Comparison of ENCODE assay signal across 14 cellular contexts in the genomic region with DNA sequence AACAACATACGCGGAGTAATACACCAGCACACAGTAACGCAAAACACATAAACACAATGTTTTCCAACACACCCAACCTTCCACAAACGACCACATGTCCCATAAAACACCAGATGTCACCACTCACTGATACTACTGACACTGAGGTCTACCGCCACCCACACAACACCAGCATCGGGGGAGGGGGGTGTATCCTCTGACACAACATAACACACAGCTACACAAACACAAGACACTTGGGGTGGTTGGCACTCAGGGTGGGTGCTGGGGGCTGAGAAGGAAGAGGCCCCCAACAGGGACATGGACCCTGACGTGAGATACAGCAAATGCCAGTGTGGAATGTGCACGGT. TPM values are rescaled to one million over a fixed set of nuclear protein-coding genes. Genes with fewer than 3 reads are reported as not detected.
DNase-seq lines count a peak whose midpoint lies in the region; ATAC-seq and TF ChIP-seq lines count a peak whose summit lies in the region.
"Had no signal": no experiment of that assay in that cellular context is flagged by ENCODE, and none has a peak within 500 bp of the region (broad histone marks: within the 10 kb centered on the region; RNA-seq: fewer than 3 reads in every experiment).

No MANE protein-coding gene starts in this region.

- H3K36me3 ChIP-seq in effector memory CD4-positive, alpha-beta T cell (ENCODE audit: control insufficient read depth, insufficient read depth, low read length) = no peaks in the 10 kb centered on the region
- H3K36me3 ChIP-seq in tibial nerve = no peaks in the 10 kb centered on the region
- H3K36me3 ChIP-seq: lower lobe of right lung had no signal

- TF ChIP-seq POLR2A in tibial nerve (IDR thresholded peaks at IDR 0.05) = no peak

- H3K4me1 Mint-ChIP-seq in natural killer cell treated with Interleukin-12 subunit alpha and Interleukin-12 subunit beta and Interleukin-15 and Interleukin-18, amount 100 ng/mL, for 72 hours (ENCODE audit: low read depth in 2 of 2) = peaks cover 51 to 72% of the 10 kb centered on the region in 2 donors
- H3K4me1 Mint-ChIP-seq in natural killer cell = peaks cover 0 to 23% of the 10 kb centered on the region in 2 donors
- peaks cover 70 to 74% (median 72%) of the 10 kb centered on the region in 3 donors for H3K4me1 Mint-ChIP-seq in T-cell

- intact Hi-C loops in natural killer cell (cut with micrococcal nuclease) = no loop called here

- H3K27me3 Mint-ChIP-seq in natural killer cell treated with Interleukin-12 subunit alpha and Interleukin-12 subunit beta and Interleukin-15 and Interleukin-18, amount 100 ng/mL, for 72 hours = peaks cover 0 to 30% of the 10 kb centered on the region in 2 donors
- H3K27me3 Mint-ChIP-seq in natural killer cell (ENCODE audit: low read depth in 2 of 2) (peaks cover 37 to 40% of the 10 kb centered on the region in 2 donors), T-cell (no peaks in the 10 kb centered on the region)

- no peak for TF ChIP-seq EP300 in tibial nerve (IDR thresholded peaks at IDR 0.05)

- DNase-seq in natural killer cell treated with Interleukin-12 subunit alpha and Interleukin-12 subunit beta and Interleukin-15 and Interleukin-18, amount 100 ng/mL, for 72 hours (ENCODE audit: low spot score) = no peak
- DNase-seq in natural killer cell (no peak), T-cell (no peak), tibial nerve (ENCODE audit: low spot score in 2 of 2) (no peak)
- no peak for DNase-seq in effector memory CD4-positive, alpha-beta T cell
- DNase-seq: AML-193, H9, lower lobe of right lung, NCI-H1417 treated with DMSO at 0.1 percent for 48 hours, NCI-H524 had no signal

- no peak overlapping the region for H3K4me3 ChIP-seq in effector memory CD4-positive, alpha-beta T cell (ENCODE audit: insufficient read depth, low read depth, low read length, poor library complexity, severe bottlenecking)
- H3K4me3 ChIP-seq in tibial nerve = peak overlapping the region in 1 of 4 donors; percentile 9
- H3K4me3 ChIP-seq: lower lobe of right lung had no signal

- no peaks in the 10 kb centered on the region for H3K9me3 ChIP-seq in effector memory CD4-positive, alpha-beta T cell (ENCODE audit: control insufficient read depth, low read length)
- no peaks in the 10 kb centered on the region for H3K9me3 ChIP-seq in tibial nerve
- H3K9me3 ChIP-seq: lower lobe of right lung had no signal

- 61 to 62% methylated on average over 8 of the region's 8 CpGs for WGBS in tibial nerve, 2 donors

- TF ChIP-seq CTCF in natural killer cell (IDR thresholded peaks at IDR 0.05) (no peak), tibial nerve (IDR thresholded peaks at IDR 0.05) (no peak)

- no peak for ATAC-seq in natural killer cell treated with Interleukin-12 subunit alpha and Interleukin-12 subunit beta and Interleukin-15 and Interleukin-18, amount 100 ng/mL, for 72 hours
- ATAC-seq in natural killer cell (no peak), T-cell (replicated peaks in 1 of 4) (no peak), GM19455 (IDR thresholded peaks at IDR 0.05; ENCODE audit: unreplicated experiment) (no peak), GM18519 (IDR thresholded peaks at IDR 0.05; ENCODE audit: low FRiP score, unreplicated experiment) (no peak), HG03108 (IDR thresholded peaks at IDR 0.05; ENCODE audit: unreplicated experiment) (no peak)

- H3K27ac ChIP-seq in effector memory CD4-positive, alpha-beta T cell (ENCODE audit: insufficient read depth, low read length, poor library complexity, severe bottlenecking) = peak overlapping the region; percentile 19
- H3K27ac ChIP-seq in tibial nerve = peak overlapping the region in 1 of 4 donors; percentile 78
- H3K27ac ChIP-seq: lower lobe of right lung had no signal

- peak overlapping the region; percentile 91 for H3K4me3 Mint-ChIP-seq in natural killer cell treated with Interleukin-12 subunit alpha and Interleukin-12 subunit beta and Interleukin-15 and Interleukin-18, amount 100 ng/mL, for 72 hours
- H3K4me3 Mint-ChIP-seq in natural killer cell (no peak overlapping the region), T-cell (peak overlapping the region; percentile 2 to 83 (median 82))

- no peaks in the 10 kb centered on the region for H3K36me3 Mint-ChIP-seq in natural killer cell treated with Interleukin-12 subunit alpha and Interleukin-12 subunit beta and Interleukin-15 and Interleukin-18, amount 100 ng/mL, for 72 hours
- H3K36me3 Mint-ChIP-seq in natural killer cell (no peaks in the 10 kb centered on the region), T-cell (no peaks in the 10 kb centered on the region)

- H3K9me3 Mint-ChIP-seq in natural killer cell treated with Interleukin-12 subunit alpha and Interleukin-12 subunit beta and Interleukin-15 and Interleukin-18, amount 100 ng/mL, for 72 hours = no peaks in the 10 kb centered on the region
- H3K9me3 Mint-ChIP-seq in natural killer cell (no peaks in the 10 kb centered on the region), T-cell (no peaks in the 10 kb centered on the region)
- H3K9me3 Mint-ChIP-seq: H9 had no signal

- peak overlapping the region; percentile 80 to 81 for H3K27ac Mint-ChIP-seq in natural killer cell treated with Interleukin-12 subunit alpha and Interleukin-12 subunit beta and Interleukin-15 and Interleukin-18, amount 100 ng/mL, for 72 hours
- no peak overlapping the region for H3K27ac Mint-ChIP-seq in natural killer cell
- H3K27ac Mint-ChIP-seq in T-cell = peak overlapping the region; percentile 85 to 95
- H3K27ac Mint-ChIP-seq: H9 had no signal

- POLR2A ChIA-PET in T-cell (lab: Charles Lee) = no interaction called here

- CTCF ChIA-PET in T-cell (lab: Charles Lee) = no interaction called here

- no peaks in the 10 kb centered on the region for H3K27me3 ChIP-seq in effector memory CD4-positive, alpha-beta T cell (replicated peaks; ENCODE audit: control insufficient read depth, insufficient read depth, low read length, poor library complexity, severe bottlenecking)
- no peaks in the 10 kb centered on the region for H3K27me3 ChIP-seq in tibial nerve

- peaks cover 59% of the 10 kb centered on the region for H3K4me1 ChIP-seq in effector memory CD4-positive, alpha-beta T cell (ENCODE audit: control insufficient read depth, insufficient read depth, low read length, poor library complexity, severe bottlenecking)
- H3K4me1 ChIP-seq in tibial nerve = peaks cover 0 to 37% (median 33%) of the 10 kb centered on the region in 4 donors

RNA-seq across cellular contexts. Expression of gene KCNN4, which starts 1.5 kb away (rescaled TPM):
- total RNA-seq in natural killer cell treated with Interleukin-12 subunit alpha and Interleukin-12 subunit beta and Interleukin-15 and Interleukin-18, amount 100 ng/mL, for 72 hours = 100 to 1,000 TPM in 1 of 2 donors, 10 to 100 TPM in 1; 99.4 to 107 TPM
- total RNA-seq in natural killer cell = 1 to 10 TPM in 2 of 3 donors, under 1 TPM in 1; 0.72 to 7.1 (median 1.4) TPM
- total RNA-seq in T-cell = 10 to 100 TPM; 21.9 to 90.1 (median 37.6) TPM
- total RNA-seq in tibial nerve = 10 to 100 TPM in 1 of 4 donors, 1 to 10 TPM in 3; 4.6 to 18.3 (median 6.8) TPM

RNA-seq across cellular contexts. Expression of gene LYPD5, which starts 20.0 kb away (rescaled TPM):
- under 1 TPM in 1 of 2 donors, not detected in 1; 0.29 TPM for total RNA-seq in natural killer cell treated with Interleukin-12 subunit alpha and Interleukin-12 subunit beta and Interleukin-15 and Interleukin-18, amount 100 ng/mL, for 72 hours
- total RNA-seq in natural killer cell (not detected), T-cell (under 1 TPM in 4 of 5 donors, not detected in 1; 0.20 to 0.70 (median 0.58) TPM), tibial nerve (1 to 10 TPM in 1 of 4 donors, under 1 TPM in 3; 0.39 to 2.1 (median 0.53) TPM)
- total RNA-seq: chondrocyte had no signal

RNA-seq across cellular contexts. Expression of gene SMG9, which starts 27.5 kb away (rescaled TPM):
- 100 to 1,000 TPM in 1 of 2 donors, 10 to 100 TPM in 1; 89.4 to 103 TPM for total RNA-seq in natural killer cell treated with Interleukin-12 subunit alpha and Interleukin-12 subunit beta and Interleukin-15 and Interleukin-18, amount 100 ng/mL, for 72 hours
- 10 to 100 TPM; 23.3 to 37.4 (median 28.3) TPM for total RNA-seq in natural killer cell
- total RNA-seq in T-cell = 10 to 100 TPM; 50.3 to 64.3 (median 56.8) TPM
- total RNA-seq in tibial nerve = 10 to 100 TPM; 14.6 to 49.8 (median 28.0) TPM

RNA-seq across cellular contexts. Expression of gene ZNF283, which starts 44.8 kb away (rescaled TPM):
- total RNA-seq in natural killer cell treated with Interleukin-12 subunit alpha and Interleukin-12 subunit beta and Interleukin-15 and Interleukin-18, amount 100 ng/mL, for 72 hours = 1 to 10 TPM; 7.2 to 8.3 TPM
- total RNA-seq in natural killer cell = 1 to 10 TPM; 4.1 to 8.0 (median 7.1) TPM
- 10 to 100 TPM in 3 of 5 donors, 1 to 10 TPM in 2; 5.4 to 19.0 (median 12.7) TPM for total RNA-seq in T-cell
- 10 to 100 TPM in 2 of 4 donors, 1 to 10 TPM in 2; 4.2 to 12.3 (median 10.4) TPM for total RNA-seq in tibial nerve

Comparison
In these comparisons a context has a peak if more than half of its experiments do, and no peak if none do; other contexts are left out.
1. H3K27ac Mint-ChIP-seq: peak in natural killer cell treated with Interleukin-12 subunit alpha and Interleukin-12 subunit beta and Interleukin-15 and Interleukin-18, amount 100 ng/mL, for 72 hours (2 of 2) and T-cell (2 of 2); none in natural killer cell (0 of 2).